Comparison of ENCODE assay signal across 25 cellular contexts in the genomic region with DNA sequence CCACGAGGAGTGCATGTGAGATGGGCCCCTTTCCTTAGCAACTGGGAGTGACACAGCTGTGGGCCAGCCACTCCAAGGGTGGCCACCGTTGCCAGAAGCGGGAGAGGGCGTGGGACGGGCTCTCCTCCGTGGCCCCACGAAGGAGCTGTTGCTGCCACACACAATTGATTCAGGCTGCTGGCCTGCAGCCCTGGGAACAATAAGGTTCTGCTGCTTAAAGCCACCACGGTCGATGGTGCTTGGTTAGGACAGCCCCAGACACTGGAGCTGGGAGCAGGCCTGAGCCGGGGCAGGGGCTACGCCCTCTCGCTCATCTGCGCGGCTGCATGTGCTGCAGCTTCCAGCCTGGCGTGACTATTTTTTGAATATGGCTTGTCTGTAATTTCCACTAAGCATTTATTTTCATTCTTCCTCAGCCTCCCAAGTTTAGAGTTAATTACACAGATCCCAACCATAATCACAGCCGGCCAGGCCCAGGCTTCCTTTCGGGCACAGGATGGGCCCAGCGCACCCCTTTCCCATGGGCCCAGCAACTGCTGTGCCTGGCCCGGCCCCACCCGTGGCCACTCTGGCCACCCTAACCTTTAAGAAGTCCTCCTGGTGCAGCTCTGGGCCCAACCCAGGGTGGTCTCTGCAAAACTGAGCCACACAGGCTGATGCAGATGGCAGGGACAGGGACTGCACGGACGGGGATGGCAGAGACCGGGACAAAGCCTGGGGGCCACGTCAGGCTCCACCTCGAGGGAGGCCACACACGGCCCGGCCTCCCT. TPM values are rescaled to one million over a fixed set of nuclear protein-coding genes. Genes with fewer than 3 reads are reported as not detected.
A peak's percentile ranks its signal among the peaks of the same experiment; 100 is the strongest.
DNase-seq lines count a peak whose midpoint lies in the region; ATAC-seq and TF ChIP-seq lines count a peak whose summit lies in the region.
"Had no signal": no experiment of that assay in that cellular context is flagged by ENCODE, and none has a peak within 500 bp of the region (broad histone marks: within the 10 kb centered on the region; RNA-seq: fewer than 3 reads in every experiment).

No MANE protein-coding gene starts in this region.

- H3K4me3 ChIP-seq in endodermal cell (ENCODE audit: low read length) (no peak overlapping the region), mucosa of descending colon (no peak overlapping the region), spleen (no peak overlapping the region)
- H3K4me3 ChIP-seq: body of pancreas, prostate gland, suprapubic skin, vagina had no signal

- H3K4me3 Mint-ChIP-seq in IgD-negative memory B cell (peak overlapping the region in 1 of 4 donors; percentile 8), endodermal cell (no peak overlapping the region)
- no peak overlapping the region for H3K4me3 Mint-ChIP-seq in activated T-cell treated with anti-CD3 and anti-CD28 coated beads, Interleukin-2, amount 50 U/mL, for 24 hours
- H3K4me3 Mint-ChIP-seq: activated CD4-positive, alpha-beta T cell treated with anti-CD3 and anti-CD28 coated beads, Interleukin-2, amount 10 ng/mL, durations not matched to agents 24 days and 14 days; activated naive CD8-positive, alpha-beta T cell treated with anti-CD3 and anti-CD28 coated beads, Interleukin-2, amount 10 ng/mL, durations not matched to agents 7 days and 5 days; nephron progenitor cell had no signal

- H3K27ac ChIP-seq in endodermal cell (ENCODE audit: low read depth, low read length), result peak overlapping the region; percentile 21
- no peak overlapping the region for H3K27ac ChIP-seq in spleen
- H3K27ac ChIP-seq: body of pancreas, foreskin keratinocyte, prostate gland, suprapubic skin, vagina had no signal

- H3K27me3 ChIP-seq in endodermal cell (ENCODE audit: control insufficient read depth, insufficient read depth, low read length, poor library complexity, severe bottlenecking), result no peaks in the 10 kb centered on the region
- H3K27me3 ChIP-seq in spleen (replicated peaks in 1 of 7), result no peaks in the 10 kb centered on the region
- H3K27me3 ChIP-seq: body of pancreas, foreskin keratinocyte, suprapubic skin, vagina had no signal

- no peak for TF ChIP-seq POLR2A in spleen (IDR thresholded peaks at IDR 0.05)

- DNase-seq in endodermal cell, result no peak
- DNase-seq in mucosa of descending colon, result peak in 2 of 3 donors; percentile 17 to 36
- peak; percentile 67 for DNase-seq in spleen
- no peak for DNase-seq in activated T-cell treated with anti-CD3 and anti-CD28 coated beads, Interleukin-2, amount 50 U/mL, for 24 hours
- no peak for DNase-seq in activated effector memory CD4-positive, alpha-beta T cell treated with Interleukin-2 at 50 U/mL for 16 hours
- no peak for DNase-seq in NCI-H1436 treated with DMSO at 0.1 percent for 48 hours (lab: John Stamatoyannopoulos, UW)
- DNase-seq: activated CD4-positive, alpha-beta T cell treated with anti-CD3 and anti-CD28 coated beads, Interleukin-2, amount 10 ng/mL, durations not matched to agents 24 days and 14 days; activated naive CD8-positive, alpha-beta T cell treated with anti-CD3 and anti-CD28 coated beads, Interleukin-2, amount 10 ng/mL, durations not matched to agents 7 days and 5 days; effector CD8-positive, alpha-beta T cell; EL; foreskin keratinocyte; Karpas-422; midbrain; MV-4-11; NCI-H187; NCI-H526 treated with DMSO at 0.1 percent for 48 hours; nephron progenitor cell; small intestine had no signal

- peak overlapping the region; percentile 31 to 39 (median 35) for H3K27ac Mint-ChIP-seq in IgD-negative memory B cell
- H3K27ac Mint-ChIP-seq in endodermal cell, result no peak overlapping the region
- no peak overlapping the region for H3K27ac Mint-ChIP-seq in activated T-cell treated with anti-CD3 and anti-CD28 coated beads, Interleukin-2, amount 50 U/mL, for 24 hours
- H3K27ac Mint-ChIP-seq: activated CD4-positive, alpha-beta T cell treated with anti-CD3 and anti-CD28 coated beads, Interleukin-2, amount 10 ng/mL, durations not matched to agents 24 days and 14 days; activated naive CD8-positive, alpha-beta T cell treated with anti-CD3 and anti-CD28 coated beads, Interleukin-2, amount 10 ng/mL, durations not matched to agents 7 days and 5 days; nephron progenitor cell had no signal

- H3K4me1 ChIP-seq in endodermal cell (ENCODE audit: control insufficient read depth, insufficient read depth, low read length) (no peaks in the 10 kb centered on the region), mucosa of descending colon (ENCODE audit: low read depth) (no peaks in the 10 kb centered on the region), spleen (peaks cover 19 to 52% (median 32%) of the 10 kb centered on the region in 6 donors)
- H3K4me1 ChIP-seq: prostate gland had no signal

- H3K9ac ChIP-seq in endodermal cell (ENCODE audit: extremely low read depth, low read length, poor library complexity, severe bottlenecking), result no peak overlapping the region

- peaks cover 24 to 37% (median 33%) of the 10 kb centered on the region in 3 donors for H3K4me1 Mint-ChIP-seq in IgD-negative memory B cell
- H3K4me1 Mint-ChIP-seq in endodermal cell, result peaks cover 6% of the 10 kb centered on the region
- no peaks in the 10 kb centered on the region for H3K4me1 Mint-ChIP-seq in activated T-cell treated with anti-CD3 and anti-CD28 coated beads, Interleukin-2, amount 50 U/mL, for 24 hours (ENCODE audit: low read depth)
- H3K4me1 Mint-ChIP-seq: activated CD4-positive, alpha-beta T cell treated with anti-CD3 and anti-CD28 coated beads, Interleukin-2, amount 10 ng/mL, durations not matched to agents 24 days and 14 days; activated naive CD8-positive, alpha-beta T cell treated with anti-CD3 and anti-CD28 coated beads, Interleukin-2, amount 10 ng/mL, durations not matched to agents 7 days and 5 days had no signal

- 92 to 95% methylated on average over 15 to 27 of the region's 27 CpGs for WGBS in endodermal cell (ENCODE audit: insufficient coverage in 1 of 2, insufficient read length in 1 of 2), 2 experiments
- 86 to 93% (median 92%) methylated on average over 26 to 27 of the region's 27 CpGs for WGBS in spleen, 5 donors

- H3K9me3 ChIP-seq in endodermal cell (ENCODE audit: control insufficient read depth, low read length), result no peaks in the 10 kb centered on the region
- no peaks in the 10 kb centered on the region for H3K9me3 ChIP-seq in mucosa of descending colon
- H3K9me3 ChIP-seq in spleen, result no peaks in the 10 kb centered on the region
- H3K9me3 ChIP-seq: body of pancreas, prostate gland, suprapubic skin, vagina had no signal

- H3K9me3 Mint-ChIP-seq in IgD-negative memory B cell (no peaks in the 10 kb centered on the region), endodermal cell (no peaks in the 10 kb centered on the region)
- no peaks in the 10 kb centered on the region for H3K9me3 Mint-ChIP-seq in activated T-cell treated with anti-CD3 and anti-CD28 coated beads, Interleukin-2, amount 50 U/mL, for 24 hours
- H3K9me3 Mint-ChIP-seq: activated CD4-positive, alpha-beta T cell treated with anti-CD3 and anti-CD28 coated beads, Interleukin-2, amount 10 ng/mL, durations not matched to agents 24 days and 14 days; activated naive CD8-positive, alpha-beta T cell treated with anti-CD3 and anti-CD28 coated beads, Interleukin-2, amount 10 ng/mL, durations not matched to agents 7 days and 5 days; nephron progenitor cell had no signal

- H3K36me3 ChIP-seq in endodermal cell (ENCODE audit: control insufficient read depth, insufficient read depth, low read length), result no peaks in the 10 kb centered on the region
- H3K36me3 ChIP-seq in mucosa of descending colon (ENCODE audit: low read depth), result no peaks in the 10 kb centered on the region
- peaks cover 0 to 20% (median 0%) of the 10 kb centered on the region in 6 donors for H3K36me3 ChIP-seq in spleen
- H3K36me3 ChIP-seq: prostate gland, vagina had no signal

- no peak for TF ChIP-seq CTCF in endodermal cell (conservative IDR thresholded peaks at IDR 0.05)
- TF ChIP-seq CTCF in mucosa of descending colon (IDR thresholded peaks at IDR 0.05), result no peak
- no peak for TF ChIP-seq CTCF in spleen (IDR thresholded peaks at IDR 0.05 in 8 of 11, conservative IDR thresholded peaks at IDR 0.05 in 3 of 11)

- H3K36me3 Mint-ChIP-seq in IgD-negative memory B cell (peaks cover 11% of the 10 kb centered on the region), endodermal cell (ENCODE audit: low read depth) (peaks cover 11% of the 10 kb centered on the region)
- no peaks in the 10 kb centered on the region for H3K36me3 Mint-ChIP-seq in activated T-cell treated with anti-CD3 and anti-CD28 coated beads, Interleukin-2, amount 50 U/mL, for 24 hours (ENCODE audit: low read depth)
- H3K36me3 Mint-ChIP-seq: activated naive CD8-positive, alpha-beta T cell treated with anti-CD3 and anti-CD28 coated beads, Interleukin-2, amount 10 ng/mL, durations not matched to agents 7 days and 5 days had no signal

- intact Hi-C loops in mucosa of descending colon (cut with DNase I, micrococcal nuclease), result no loop called here
- intact Hi-C loops in spleen (cut with DNase I; ENCODE audit: low total_unique reads), result no loop called here

- ATAC-seq in mucosa of descending colon, result no peak
- ATAC-seq in HG02571 (IDR thresholded peaks at IDR 0.05; ENCODE audit: unreplicated experiment), result no peak
- ATAC-seq: body of pancreas, foreskin keratinocyte, left lobe of liver had no signal

- H3K27me3 Mint-ChIP-seq in IgD-negative memory B cell, result peaks cover 2% of the 10 kb centered on the region
- H3K27me3 Mint-ChIP-seq in endodermal cell (ENCODE audit: insufficient read depth), result no peaks in the 10 kb centered on the region
- H3K27me3 Mint-ChIP-seq in activated T-cell treated with anti-CD3 and anti-CD28 coated beads, Interleukin-2, amount 50 U/mL, for 24 hours, result no peaks in the 10 kb centered on the region
- H3K27me3 Mint-ChIP-seq: activated CD4-positive, alpha-beta T cell treated with anti-CD3 and anti-CD28 coated beads, Interleukin-2, amount 10 ng/mL, durations not matched to agents 24 days and 14 days; activated naive CD8-positive, alpha-beta T cell treated with anti-CD3 and anti-CD28 coated beads, Interleukin-2, amount 10 ng/mL, durations not matched to agents 7 days and 5 days had no signal

RNA-seq across cellular contexts. Expression of a gene that starts 49.7 kb away (rescaled TPM):
- polyA plus RNA-seq in IgD-negative memory B cell (28.7 TPM), spleen (10 to 100 TPM; 14.2 to 25.0 (median 15.0) TPM)
- total RNA-seq in endodermal cell (10 to 100 TPM; 29.8 to 35.9 TPM), mucosa of descending colon (10 to 100 TPM; 29.4 to 34.8 (median 34.5) TPM), spleen (10 to 100 TPM; 17.9 to 39.2 (median 31.3) TPM)
- polyA plus RNA-seq in endodermal cell (2013, experiment 1 of 2), result 35.5 TPM
- 31.9 TPM for polyA plus RNA-seq in endodermal cell (2013, experiment 2 of 2)

Comparison
In these comparisons a context has a peak if more than half of its experiments do, and no peak if none do; other contexts are left out.
1. H3K27ac Mint-ChIP-seq: peak in IgD-negative memory B cell (3 of 3); none in endodermal cell (single experiment) and activated T-cell treated with anti-CD3 and anti-CD28 coated beads, Interleukin-2, amount 50 U/mL, for 24 hours (single experiment).
2. DNase-seq: peak in mucosa of descending colon (2 of 3) and spleen (single experiment); none in endodermal cell (single experiment), activated T-cell treated with anti-CD3 and anti-CD28 coated beads, Interleukin-2, amount 50 U/mL, for 24 hours (single experiment), activated effector memory CD4-positive, alpha-beta T cell treated with Interleukin-2 at 50 U/mL for 16 hours (single experiment) and NCI-H1436 treated with DMSO at 0.1 percent for 48 hours (single experiment).